In genomic region chr7:74440143-74440542, GRCh38 we compare ENCODE assay signal across 1 cellular context.
A peak's percentile ranks its signal among the peaks of the same experiment; 100 is the strongest.
TF ChIP-seq lines count a peak whose summit lies in the region.

No MANE protein-coding gene starts in this region.

TF ChIP-seq in WTC11, 78 proteins besides CTCF, POLR2A, EP300 and RAD21:
- TF ChIP-seq, protein P1, sequence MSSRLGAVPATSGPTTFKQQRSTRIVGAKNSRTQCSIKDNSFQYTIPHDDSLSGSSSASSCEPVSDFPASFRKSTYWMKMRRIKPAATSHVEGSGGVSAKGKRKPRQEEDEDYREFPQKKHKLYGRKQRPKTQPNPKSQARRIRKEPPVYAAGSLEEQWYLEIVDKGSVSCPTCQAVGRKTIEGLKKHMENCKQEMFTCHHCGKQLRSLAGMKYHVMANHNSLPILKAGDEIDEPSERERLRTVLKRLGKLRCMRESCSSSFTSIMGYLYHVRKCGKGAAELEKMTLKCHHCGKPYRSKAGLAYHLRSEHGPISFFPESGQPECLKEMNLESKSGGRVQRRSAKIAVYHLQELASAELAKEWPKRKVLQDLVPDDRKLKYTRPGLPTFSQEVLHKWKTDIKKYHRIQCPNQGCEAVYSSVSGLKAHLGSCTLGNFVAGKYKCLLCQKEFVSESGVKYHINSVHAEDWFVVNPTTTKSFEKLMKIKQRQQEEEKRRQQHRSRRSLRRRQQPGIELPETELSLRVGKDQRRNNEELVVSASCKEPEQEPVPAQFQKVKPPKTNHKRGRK (CRISPR knock-in tag; IDR thresholded peaks at IDR 0.05; ENCODE audit: borderline replicate concordance): 0 out of 2 replicates have a peak, but pooled peaks have one; percentile 53
